Comparison of ENCODE assay signal across 2 cellular contexts in genomic region chr11:44446341-44446712, GRCh38.
TF ChIP-seq lines count a peak whose summit lies in the region.

No MANE protein-coding gene starts in this region.

TF ChIP-seq in IMR-90, 13 proteins besides CTCF, POLR2A, EP300 and RAD21:
- no peak for TF ChIP-seq MXI1 (IDR thresholded peaks at IDR 0.05; ENCODE audit: borderline replicate concordance, low read depth, low read length)
- TF ChIP-seq, protein P1, sequence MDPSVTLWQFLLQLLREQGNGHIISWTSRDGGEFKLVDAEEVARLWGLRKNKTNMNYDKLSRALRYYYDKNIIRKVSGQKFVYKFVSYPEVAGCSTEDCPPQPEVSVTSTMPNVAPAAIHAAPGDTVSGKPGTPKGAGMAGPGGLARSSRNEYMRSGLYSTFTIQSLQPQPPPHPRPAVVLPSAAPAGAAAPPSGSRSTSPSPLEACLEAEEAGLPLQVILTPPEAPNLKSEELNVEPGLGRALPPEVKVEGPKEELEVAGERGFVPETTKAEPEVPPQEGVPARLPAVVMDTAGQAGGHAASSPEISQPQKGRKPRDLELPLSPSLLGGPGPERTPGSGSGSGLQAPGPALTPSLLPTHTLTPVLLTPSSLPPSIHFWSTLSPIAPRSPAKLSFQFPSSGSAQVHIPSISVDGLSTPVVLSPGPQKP (IDR thresholded peaks at IDR 0.05; ENCODE audit: borderline replicate concordance, low read depth, low read length), result no peak
- no peak for TF ChIP-seq SMC3 (IDR thresholded peaks at IDR 0.05; ENCODE audit: low read depth, low read length)
- TF ChIP-seq RCOR1 (IDR thresholded peaks at IDR 0.05; ENCODE audit: insufficient replicate concordance, low read length), result no peak
- no peak for TF ChIP-seq CEBPB (IDR thresholded peaks at IDR 0.05; ENCODE audit: low read depth, low read length)

TF ChIP-seq in H1, 55 proteins besides CTCF, POLR2A, EP300 and RAD21:
- no peak for TF ChIP-seq SP1 (IDR thresholded peaks at IDR 0.05; ENCODE audit: low read depth, low read length)
- TF ChIP-seq RNF2 (IDR thresholded peaks at IDR 0.05; ENCODE audit: borderline replicate concordance, low read depth, low read length, missing control alignments, poor library complexity, severe bottlenecking), result no peak
- TF ChIP-seq E2F6 (IDR thresholded peaks at IDR 0.05), result 0 out of 2 replicates have a peak, but pooled peaks have one; percentile 12
- no peak for TF ChIP-seq ASH2L (IDR thresholded peaks at IDR 0.05; ENCODE audit: low read length)
- no peak for TF ChIP-seq MAFK (IDR thresholded peaks at IDR 0.05; ENCODE audit: low read depth, low read length)
- no peak for TF ChIP-seq TBP (IDR thresholded peaks at IDR 0.05; ENCODE audit: low read depth, low read length)
- no peak for TF ChIP-seq KDM1A (IDR thresholded peaks at IDR 0.05; ENCODE audit: borderline replicate concordance, low read length)
- no peak for TF ChIP-seq TAF7 (optimal IDR thresholded peaks at IDR 0.05; ENCODE audit: borderline replicate concordance, low read depth, low read length)
- TF ChIP-seq, protein P2, sequence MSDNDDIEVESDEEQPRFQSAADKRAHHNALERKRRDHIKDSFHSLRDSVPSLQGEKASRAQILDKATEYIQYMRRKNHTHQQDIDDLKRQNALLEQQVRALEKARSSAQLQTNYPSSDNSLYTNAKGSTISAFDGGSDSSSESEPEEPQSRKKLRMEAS (IDR thresholded peaks at IDR 0.05), result peak; percentile 68
- no peak for TF ChIP-seq BACH1 (IDR thresholded peaks at IDR 0.05; ENCODE audit: low read length)
- TF ChIP-seq TAF1 (IDR thresholded peaks at IDR 0.05; ENCODE audit: low read depth, low read length), result no peak
- TF ChIP-seq ATF2 (IDR thresholded peaks at IDR 0.05; ENCODE audit: low read length), result no peak
- TF ChIP-seq BRCA1 (IDR thresholded peaks at IDR 0.05; ENCODE audit: low read depth, low read length), result no peak
- TF ChIP-seq RFX5 (IDR thresholded peaks at IDR 0.05; ENCODE audit: borderline replicate concordance, low read depth, low read length), result no peak
- TF ChIP-seq POU5F1 (IDR thresholded peaks at IDR 0.05; ENCODE audit: low read depth, low read length), result no peak
